Comparison of ENCODE assay signal across 8 cellular contexts in genomic region chr7:130996841-130997231, GRCh38.
DNase-seq lines count a peak whose midpoint lies in the region; ATAC-seq and TF ChIP-seq lines count a peak whose summit lies in the region.

No MANE protein-coding gene starts in this region.

- H3K27me3 Mint-ChIP-seq in activated CD4-positive, alpha-beta T cell treated with anti-CD3 and anti-CD28 coated beads for 36 hours: no peaks in the 10 kb centered on the region

- peak overlapping the region; percentile 64 for H3K4me3 Mint-ChIP-seq in activated CD4-positive, alpha-beta T cell treated with anti-CD3 and anti-CD28 coated beads for 36 hours

- ATAC-seq in activated CD4-positive, alpha-beta T cell treated with anti-CD3 and anti-CD28 coated beads for 36 hours: peak; percentile 66
- ATAC-seq in GM18867 (IDR thresholded peaks at IDR 0.05; ENCODE audit: unreplicated experiment): no peak

- TF ChIP-seq POLR2A in sigmoid colon (IDR thresholded peaks at IDR 0.05): no peak

- H3K4me1 ChIP-seq in sigmoid colon: peaks cover 0 to 65% (median 62%) of the 10 kb centered on the region in 4 donors

- WGBS in sigmoid colon, 2 donors: 3 to 20% methylated on average over 6 of the region's 6 CpGs

- no peaks in the 10 kb centered on the region for H3K27me3 ChIP-seq in sigmoid colon

- H3K9me3 Mint-ChIP-seq in activated CD4-positive, alpha-beta T cell treated with anti-CD3 and anti-CD28 coated beads for 36 hours (ENCODE audit: low read depth): no peaks in the 10 kb centered on the region

- POLR2A ChIA-PET in activated CD4-positive, alpha-beta T cell treated with anti-CD3 and anti-CD28 coated beads for 36 hours (lab: Charles Lee): interaction anchor here (0.7 to 2.5 kb wide), 10 partner anchors 8 to 104 kb away, joined by 3 to 13 read pairs (median 4); no protein-coding TSS in a partner anchor

- H3K4me1 Mint-ChIP-seq in activated CD4-positive, alpha-beta T cell treated with anti-CD3 and anti-CD28 coated beads for 36 hours: peaks cover 86% of the 10 kb centered on the region

- H3K36me3 Mint-ChIP-seq in activated CD4-positive, alpha-beta T cell treated with anti-CD3 and anti-CD28 coated beads for 36 hours (ENCODE audit: low read depth): peaks cover 19% of the 10 kb centered on the region

- no peaks in the 10 kb centered on the region for H3K9me3 ChIP-seq in sigmoid colon

- peak; percentile 67 for DNase-seq in activated CD4-positive, alpha-beta T cell treated with anti-CD3 and anti-CD28 coated beads for 36 hours
- no peak for DNase-seq in activated CD4-positive, alpha-beta T cell treated with anti-CD3 and anti-CD28 coated beads for 1 hour
- DNase-seq in fibroblast of mammary gland (ENCODE audit: low read depth) (peak; percentile 32), sigmoid colon (no peak), middle frontal gyrus (ENCODE audit: extremely low spot score, low spot score) (no peak), ACHN (no peak)

- intact Hi-C loops in activated CD4-positive, alpha-beta T cell treated with anti-CD3 and anti-CD28 coated beads for 36 hours (cut with DNase I, micrococcal nuclease): loop anchor here (1.0 to 2.0 kb wide), 2 partner anchors 14 to 34 kb away; no protein-coding TSS in a partner anchor
- intact Hi-C loops in sigmoid colon (cut with DNase I): no loop called here

- H3K27ac ChIP-seq in VCaP (peak overlapping the region; percentile 49), sigmoid colon (peak overlapping the region; percentile 33 to 77 (median 44))

- TF ChIP-seq CTCF in VCaP (conservative IDR thresholded peaks at IDR 0.05): no peak
- no peak for TF ChIP-seq CTCF in fibroblast of mammary gland (conservative IDR thresholded peaks at IDR 0.05; ENCODE audit: control insufficient read depth, insufficient read depth, low read depth, low read length)
- no peak for TF ChIP-seq CTCF in sigmoid colon (IDR thresholded peaks at IDR 0.05)

- CTCF ChIA-PET in activated CD4-positive, alpha-beta T cell treated with anti-CD3 and anti-CD28 coated beads for 36 hours (lab: Charles Lee): interaction anchor here (0.5 to 11.4 kb wide), 11 partner anchors 8 to 100 kb away, joined by 3 to 144 read pairs (median 4); no protein-coding TSS in a partner anchor

- no peak for TF ChIP-seq EP300 in sigmoid colon (IDR thresholded peaks at IDR 0.05)

- H3K27ac Mint-ChIP-seq in activated CD4-positive, alpha-beta T cell treated with anti-CD3 and anti-CD28 coated beads for 36 hours: peak overlapping the region; percentile 92

- peaks cover 0 to 7% (median 2%) of the 10 kb centered on the region in 4 donors for H3K36me3 ChIP-seq in sigmoid colon

- in situ Hi-C loops in ACHN (cut with HindIII; ENCODE audit: low pct_ligation_motif_present, low pct_unique_long_range_greater_than_20kb, low sequenced_read_pairs): no loop called here

- H3K4me3 ChIP-seq in fibroblast of mammary gland (ENCODE audit: control insufficient read depth, low read depth, low read length) (no peak overlapping the region), sigmoid colon (no peak overlapping the region)

Comparison
In these comparisons a context has a peak if more than half of its experiments do, and no peak if none do; other contexts are left out.
1. DNase-seq: peak in activated CD4-positive, alpha-beta T cell treated with anti-CD3 and anti-CD28 coated beads for 36 hours (single experiment) and fibroblast of mammary gland (single experiment); none in activated CD4-positive, alpha-beta T cell treated with anti-CD3 and anti-CD28 coated beads for 1 hour (single experiment), sigmoid colon (single experiment), middle frontal gyrus (single experiment) and ACHN (single experiment).